ENCODE assay signal across 8 cellular contexts in the genomic region with DNA sequence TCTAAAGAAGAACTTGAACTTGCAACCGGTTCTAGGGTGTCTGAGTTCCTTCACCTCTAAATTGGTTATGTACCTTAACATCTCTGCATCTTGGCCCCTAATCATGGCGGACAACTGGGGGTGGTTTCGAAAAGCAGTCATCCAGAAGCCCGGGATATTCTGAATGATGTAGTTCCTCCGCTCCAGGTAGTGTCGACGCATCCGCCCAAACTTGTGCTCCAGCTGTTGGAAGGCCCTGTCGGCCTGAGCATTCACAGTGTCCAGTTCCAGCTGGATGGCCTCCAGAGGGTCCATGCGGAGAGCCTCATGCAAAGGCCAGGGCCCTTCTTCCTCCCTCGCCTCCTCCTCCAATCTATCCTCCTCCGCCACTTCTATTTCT. TPM values are rescaled to one million over a fixed set of nuclear protein-coding genes. Genes with fewer than 3 reads are reported as not detected.
A peak's percentile ranks its signal among the peaks of the same experiment; 100 is the strongest.
DNase-seq lines count a peak whose midpoint lies in the region; ATAC-seq and TF ChIP-seq lines count a peak whose summit lies in the region.

No MANE protein-coding gene starts in this region.

- 0 out of 2 replicates have a peak overlapping the region, but pooled peaks have one; percentile 77 for H3K27ac ChIP-seq in PC-3 (ENCODE audit: low read length)
- peak overlapping the region; percentile 97 to 99 for H3K27ac ChIP-seq in coronary artery
- peak overlapping the region; percentile 96 to 99 (median 99) for H3K27ac ChIP-seq in upper lobe of left lung

- 10 to 11% methylated on average over 11 to 12 of the region's 12 CpGs for WGBS in upper lobe of left lung, 2 donors

- peaks cover 34% of the 10 kb centered on the region for H4K20me1 ChIP-seq in PC-3 (ENCODE audit: low read length)

- peak overlapping the region; percentile 99 for H3K4me3 ChIP-seq in PC-3 (ENCODE audit: low read length)
- peak overlapping the region; percentile 97 for H3K4me3 ChIP-seq in coronary artery
- H3K4me3 ChIP-seq in mononuclear cell (ENCODE audit: low read length), result peak overlapping the region; percentile 85
- peak overlapping the region; percentile 49 to 92 (median 80) for H3K4me3 ChIP-seq in upper lobe of left lung

- CTCF ChIA-PET in PC-3 (lab: Charles Lee), result no interaction called here

- TF ChIP-seq CTCF in PC-3 (conservative IDR thresholded peaks at IDR 0.05; ENCODE audit: low read depth, low read length) (no peak), coronary artery (IDR thresholded peaks at IDR 0.05) (no peak), upper lobe of left lung (IDR thresholded peaks at IDR 0.05) (no peak)

- no peaks in the 10 kb centered on the region for H3F3A ChIP-seq in PC-3 (ENCODE audit: low read length, unreplicated experiment)

- DNase-seq in NCI-H2196 (lab: John Stamatoyannopoulos, UW; ENCODE audit: unreplicated experiment), result peak; percentile 23
- no peak for DNase-seq in NCI-H2196 treated with DMSO at 0.1 percent for 48 hours (lab: John Stamatoyannopoulos, UW; ENCODE audit: unreplicated experiment)
- DNase-seq in PC-3, result no peak
- no peak for DNase-seq in coronary artery (ENCODE audit: low spot score)
- peak in 1 of 2 donors; percentile 35 for DNase-seq in upper lobe of left lung
- no peak for DNase-seq in erythroblast (lab: John Stamatoyannopoulos, UW)

- H2AFZ ChIP-seq in PC-3 (ENCODE audit: low read length), result peak overlapping the region; percentile 85

- POLR2A ChIA-PET in PC-3 (lab: Charles Lee; ENCODE audit: unreplicated experiment), result no interaction called here

- intact Hi-C loops in PC-3 (cut with micrococcal nuclease), result loop anchor here (5.0 kb wide), 1 partner anchor 62 kb away; no protein-coding TSS in a partner anchor

- H3K9ac ChIP-seq in PC-3 (ENCODE audit: low read length), result peak overlapping the region; percentile 94

- H3K79me2 ChIP-seq in PC-3 (ENCODE audit: low read length), result peaks cover 57% of the 10 kb centered on the region

- no peaks in the 10 kb centered on the region for H3K27me3 ChIP-seq in PC-3 (ENCODE audit: low read length)
- H3K27me3 ChIP-seq in mononuclear cell (ENCODE audit: insufficient read depth, low read length), result no peaks in the 10 kb centered on the region
- H3K27me3 ChIP-seq in upper lobe of left lung, result no peaks in the 10 kb centered on the region

- TF ChIP-seq EP300 in upper lobe of left lung (IDR thresholded peaks at IDR 0.05), result no peak

- H3K36me3 ChIP-seq in PC-3 (ENCODE audit: low read depth, low read length), result no peaks in the 10 kb centered on the region
- H3K36me3 ChIP-seq in upper lobe of left lung, result peaks cover 0 to 10% (median 2%) of the 10 kb centered on the region in 4 donors

- H3K9me3 ChIP-seq in PC-3 (ENCODE audit: low read length) (no peaks in the 10 kb centered on the region), mononuclear cell (ENCODE audit: low read depth, low read length) (no peaks in the 10 kb centered on the region), upper lobe of left lung (no peaks in the 10 kb centered on the region)

- ATAC-seq in PC-3 (peak; percentile 7), upper lobe of left lung (ENCODE audit: low FRiP score in 2 of 2) (peak; percentile 48 to 70), GM18907 (IDR thresholded peaks at IDR 0.05; ENCODE audit: unreplicated experiment) (no peak)

- BruUV-seq in PC-3 (replicated peaks; lab: Mats Ljungman, UMichigan), result no TSS peak

- no peak for TF ChIP-seq POLR2A in upper lobe of left lung (IDR thresholded peaks at IDR 0.05)
- TF ChIP-seq POLR2A in erythroblast (IDR thresholded peaks at IDR 0.05; ENCODE audit: low read length), result no peak

- H3K9me2 ChIP-seq in PC-3 (replicated peaks; ENCODE audit: low read length), result no peaks in the 10 kb centered on the region

- H3K4me2 ChIP-seq in PC-3 (ENCODE audit: low read length), result peak overlapping the region; percentile 97

- H3K4me1 ChIP-seq in PC-3 (ENCODE audit: insufficient read depth, low read length) (peaks cover 9% of the 10 kb centered on the region), mononuclear cell (ENCODE audit: insufficient read depth, low read length) (peaks cover 37% of the 10 kb centered on the region), upper lobe of left lung (peaks cover 48 to 54% (median 49%) of the 10 kb centered on the region in 4 donors)

RNA-seq across cellular contexts. Expression of a gene that starts 0.9 kb away (rescaled TPM):
- total RNA-seq in PC-3 (2014; rRNA removed) (35.1 and 38.8 TPM in 2 replicates), mononuclear cell (179 TPM), upper lobe of left lung (10 to 100 TPM; 33.5 to 83.6 (median 64.9) TPM)

RNA-seq across cellular contexts. Expression of a gene that starts 25.0 kb away (rescaled TPM):
- total RNA-seq in PC-3 (2014; rRNA removed) (8.0 and 10.1 TPM in 2 replicates), mononuclear cell (39.8 TPM), upper lobe of left lung (10 to 100 TPM in 2 of 6 donors, 1 to 10 TPM in 4; 4.4 to 13.0 (median 9.4) TPM)
